In the genomic region with DNA sequence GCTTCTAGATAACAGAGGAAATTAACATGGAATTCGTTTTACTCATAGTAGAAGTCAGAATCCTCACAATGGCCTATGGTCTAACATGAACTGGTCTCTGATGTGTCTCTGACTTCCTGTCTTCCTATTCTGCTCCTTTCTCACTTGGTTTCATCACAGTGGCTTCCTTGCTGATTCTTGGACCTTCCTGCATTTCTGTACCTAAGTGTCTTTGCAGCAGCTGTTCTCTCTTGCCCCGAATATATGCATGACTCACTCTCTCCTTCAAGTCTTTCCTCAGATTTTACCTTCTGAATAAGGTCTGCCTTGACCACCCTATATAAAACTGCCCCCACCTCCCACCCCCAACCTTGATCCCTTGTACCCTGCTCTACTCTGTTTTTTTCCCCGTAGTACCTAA, we compare ENCODE assay signal across 18 cellular contexts. TPM values are rescaled to one million over a fixed set of nuclear protein-coding genes. Genes with fewer than 3 reads are reported as not detected.
DNase-seq lines count a peak whose midpoint lies in the region; ATAC-seq, FAIRE-seq and TF ChIP-seq lines count a peak whose summit lies in the region.
"Had no signal": no experiment of that assay in that cellular context is flagged by ENCODE, and none has a peak within 500 bp of the region (broad histone marks: within the 10 kb centered on the region; RNA-seq: fewer than 3 reads in every experiment).

No MANE protein-coding gene starts in this region.

- H3K4me1 Mint-ChIP-seq in astrocyte (ENCODE audit: low read depth, unreplicated experiment): peaks cover 5% of the 10 kb centered on the region

- H3K27me3 ChIP-seq in IMR-90 (ENCODE audit: control insufficient read depth, insufficient read depth, low read length): no peaks in the 10 kb centered on the region
- no peaks in the 10 kb centered on the region for H3K27me3 ChIP-seq in astrocyte (ENCODE audit: insufficient read depth, low read length)

- H3K4me3 Mint-ChIP-seq in astrocyte (ENCODE audit: unreplicated experiment): no peak overlapping the region

- H3K4me3 ChIP-seq in IMR-90 (ENCODE audit: insufficient read depth, low read depth, low read length): no peak overlapping the region
- H3K4me3 ChIP-seq in astrocyte (ENCODE audit: insufficient read depth, low read depth, low read length): no peak overlapping the region
- no peak overlapping the region for H3K4me3 ChIP-seq in fibroblast of mammary gland (ENCODE audit: control insufficient read depth, low read depth, low read length)

- H3K9me3 ChIP-seq in IMR-90 (ENCODE audit: control insufficient read depth, insufficient read depth, low read length): no peaks in the 10 kb centered on the region
- no peaks in the 10 kb centered on the region for H3K9me3 ChIP-seq in astrocyte (ENCODE audit: insufficient read depth, low read depth, low read length)
- H3K9me3 ChIP-seq: SK-N-SH had no signal

- H3K23ac ChIP-seq in IMR-90 (ENCODE audit: low read depth, low read length): no peak overlapping the region

- no peak overlapping the region for H2BK120ac ChIP-seq in IMR-90 (ENCODE audit: low read depth, low read length)

- H2AFZ ChIP-seq in IMR-90 (replicated peaks; ENCODE audit: low read length, poor library complexity) (no peak overlapping the region), astrocyte (ENCODE audit: low read depth, low read length) (no peak overlapping the region)

- H3K4me2 ChIP-seq in IMR-90 (ENCODE audit: low read depth, low read length) (no peak overlapping the region), astrocyte (ENCODE audit: low read length) (no peak overlapping the region)
- H3K4me2 ChIP-seq: SK-N-SH had no signal

- 0 out of 2 replicates have a peak, but pooled peaks cover 3% of the 10 kb centered on the region for H4K20me1 ChIP-seq in IMR-90 (ENCODE audit: insufficient read depth, low read length)
- H4K20me1 ChIP-seq in astrocyte (ENCODE audit: insufficient read depth, low read length): no peaks in the 10 kb centered on the region

- H3K18ac ChIP-seq in IMR-90 (ENCODE audit: low read depth, low read length): no peak overlapping the region

- dilution Hi-C loops in IMR-90 (cut with HindIII; ENCODE audit: low sequenced_read_pairs, unreplicated experiment): no loop called here

- in situ Hi-C loops in IMR-90 (cut with MboI; ENCODE audit: low sequenced_read_pairs): no loop called here

- H4K91ac ChIP-seq in IMR-90 (ENCODE audit: insufficient read depth, low read depth, low read length): no peak overlapping the region

- CTCF ChIA-PET in IMR-90 (lab: Yijun Ruan, JAX): interaction anchor here (0.6 kb wide), 1 partner anchor 13 kb away, joined by 5 read pairs; no protein-coding TSS in a partner anchor

- H3K4ac ChIP-seq in IMR-90 (ENCODE audit: low read depth, low read length): no peak overlapping the region

- H3K79me2 ChIP-seq in astrocyte (ENCODE audit: insufficient read depth, low read length): peaks cover 48% of the 10 kb centered on the region

- intact Hi-C loops in IMR-90 (cut with micrococcal nuclease): no loop called here

- no peak overlapping the region for H2BK15ac ChIP-seq in IMR-90 (ENCODE audit: low read depth, low read length)

- H3K9ac ChIP-seq in IMR-90 (ENCODE audit: low read depth, low read length): no peak overlapping the region
- H3K9ac ChIP-seq in astrocyte (ENCODE audit: low read length): no peak overlapping the region
- H3K9ac ChIP-seq: SK-N-SH had no signal

- no peak for FAIRE-seq in astrocyte (lab: Jason Lieb, UNC)
- FAIRE-seq: D721Med had no signal

- DNase-seq in IMR-90 (peak; percentile 15), astrocyte (ENCODE audit: low read depth) (peak; percentile 11), fibroblast of mammary gland (ENCODE audit: low read depth) (peak; percentile 17), UCSD-AML1 (lab: John Stamatoyannopoulos, UW; ENCODE audit: unreplicated experiment) (no peak), activated gamma-delta T cell treated with Interleukin-2 at 50 U/mL for 16 hours (no peak), cortex of kidney (lab: John Stamatoyannopoulos, UW) (no peak)
- no peak for DNase-seq in activated CD4-positive, alpha-beta T cell treated with anti-CD3 and anti-CD28 coated beads, Interleukin-2, amount 50 U/mL, for 1 hour
- DNase-seq: H7, NCI-H1436, NCI-H2029, NCI-H345, NCI-H524 treated with DMSO at 0.1 percent for 48 hours, PC-3, RPMI8226, SHP77 treated with DMSO at 0.1 percent for 48 hours, SK-N-SH had no signal

- H3K9me3 Mint-ChIP-seq in astrocyte (ENCODE audit: unreplicated experiment): no peaks in the 10 kb centered on the region

- H3K27ac ChIP-seq in IMR-90 (ENCODE audit: insufficient read depth, low read length) (no peak overlapping the region), astrocyte (ENCODE audit: low read depth, low read length) (no peak overlapping the region)
- H3K27ac ChIP-seq: C4-2B had no signal

- POLR2A ChIA-PET in IMR-90 (lab: Charles Lee; ENCODE audit: unreplicated experiment): no interaction called here

- ATAC-seq in IMR-90 (ENCODE audit: low read depth): no peak
- ATAC-seq: PC-3 had no signal

- no peak overlapping the region for H3K27ac Mint-ChIP-seq in astrocyte (ENCODE audit: unreplicated experiment)

- TF ChIP-seq CTCF in IMR-90 (conservative IDR thresholded peaks at IDR 0.05; ENCODE audit: low read depth, low read length) (no peak), astrocyte (IDR thresholded peaks at IDR 0.05; ENCODE audit: insufficient read depth, low read depth, low read length) (no peak), fibroblast of mammary gland (conservative IDR thresholded peaks at IDR 0.05; ENCODE audit: control insufficient read depth, insufficient read depth, low read depth, low read length) (no peak)

- H2BK20ac ChIP-seq in IMR-90 (ENCODE audit: low read depth, low read length): no peak overlapping the region

- TF ChIP-seq POLR2A in IMR-90 (IDR thresholded peaks at IDR 0.05; ENCODE audit: low read depth, low read length): no peak

- H2BK5ac ChIP-seq in IMR-90 (ENCODE audit: low read depth, low read length, poor library complexity, severe bottlenecking): no peak overlapping the region

- peaks cover 5% of the 10 kb centered on the region for H3K36me3 Mint-ChIP-seq in astrocyte (ENCODE audit: low read depth, unreplicated experiment)

- no peak overlapping the region for H4K8ac ChIP-seq in IMR-90 (ENCODE audit: low read depth in 2 of 2, low read length in 2 of 2)

- no peaks in the 10 kb centered on the region for H3K36me3 ChIP-seq in IMR-90 (ENCODE audit: control insufficient read depth, insufficient read depth, low read length)
- no peaks in the 10 kb centered on the region for H3K36me3 ChIP-seq in astrocyte (ENCODE audit: insufficient read depth, low read length)

- no peak overlapping the region for H3K14ac ChIP-seq in IMR-90 (replicated peaks; ENCODE audit: low read depth, low read length)

- WGBS in IMR-90 (ENCODE audit: extremely low coverage in 2 of 2, insufficient read length in 1 of 2), 2 experiments: 86% methylated on average over 2 of the region's 3 CpGs; no CpG with 5 or more reads in 1 of the 2 experiments

- no TSS peak for BruUV-seq in IMR-90 (replicated peaks; lab: Mats Ljungman, UMichigan)

- no peak overlapping the region for H2AK9ac ChIP-seq in IMR-90 (replicated peaks; ENCODE audit: low read depth, low read length, poor library complexity)

- no peak overlapping the region for H3K56ac ChIP-seq in IMR-90 (ENCODE audit: extremely low read depth, insufficient read depth, low read length)

- H3K79me1 ChIP-seq in IMR-90 (ENCODE audit: low read depth in 1 of 2, low read length in 2 of 2): peaks cover 3 to 17% of the 10 kb centered on the region in 2 experiments; a peak in 3 of 4 replicates

- H2AK5ac ChIP-seq in IMR-90 (ENCODE audit: low read depth, low read length): no peak overlapping the region

- H3K4me1 ChIP-seq in IMR-90 (ENCODE audit: control insufficient read depth, insufficient read depth, low read length) (no peaks in the 10 kb centered on the region), astrocyte (ENCODE audit: insufficient read depth, low read length) (no peaks in the 10 kb centered on the region)

- H3K9me1 ChIP-seq in IMR-90 (ENCODE audit: insufficient read depth, low read length): peaks cover 3% of the 10 kb centered on the region; the same call in 1 of the 2 replicates

- no peaks in the 10 kb centered on the region for H3K27me3 Mint-ChIP-seq in astrocyte (ENCODE audit: low read depth, unreplicated experiment)

- TF ChIP-seq RAD21 in IMR-90 (IDR thresholded peaks at IDR 0.05; ENCODE audit: low read length): no peak

- no peak overlapping the region for H4K5ac ChIP-seq in IMR-90 (ENCODE audit: low read depth, low read length)

TF ChIP-seq in IMR-90, 13 proteins besides CTCF, POLR2A, EP300 and RAD21 (continues in another document):
- TF ChIP-seq BHLHE40 (IDR thresholded peaks at IDR 0.05; ENCODE audit: low read depth, low read length): no peak
- no peak for TF ChIP-seq FOS (IDR thresholded peaks at IDR 0.05; ENCODE audit: low read depth, low read length)
- TF ChIP-seq NFE2L2 (IDR thresholded peaks at IDR 0.05; ENCODE audit: low read depth, low read length): no peak
- no peak for TF ChIP-seq CEBPB (IDR thresholded peaks at IDR 0.05; ENCODE audit: low read depth, low read length)
- TF ChIP-seq RCOR1 (IDR thresholded peaks at IDR 0.05; ENCODE audit: insufficient replicate concordance, low read length): no peak
- TF ChIP-seq, protein P1, sequence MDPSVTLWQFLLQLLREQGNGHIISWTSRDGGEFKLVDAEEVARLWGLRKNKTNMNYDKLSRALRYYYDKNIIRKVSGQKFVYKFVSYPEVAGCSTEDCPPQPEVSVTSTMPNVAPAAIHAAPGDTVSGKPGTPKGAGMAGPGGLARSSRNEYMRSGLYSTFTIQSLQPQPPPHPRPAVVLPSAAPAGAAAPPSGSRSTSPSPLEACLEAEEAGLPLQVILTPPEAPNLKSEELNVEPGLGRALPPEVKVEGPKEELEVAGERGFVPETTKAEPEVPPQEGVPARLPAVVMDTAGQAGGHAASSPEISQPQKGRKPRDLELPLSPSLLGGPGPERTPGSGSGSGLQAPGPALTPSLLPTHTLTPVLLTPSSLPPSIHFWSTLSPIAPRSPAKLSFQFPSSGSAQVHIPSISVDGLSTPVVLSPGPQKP (IDR thresholded peaks at IDR 0.05; ENCODE audit: borderline replicate concordance, low read depth, low read length): no peak

RNA-seq across cellular contexts. Expression of a gene that starts 14.1 kb away (rescaled TPM):
- total RNA-seq in IMR-90 (2012; rRNA removed) (2.7 and 6.7 TPM in 2 replicates), astrocyte (9.8 and 10.9 TPM in 2 replicates)
- polyA plus RNA-seq in IMR-90 (2012; rRNA removed): 3.0 and 4.2 TPM in 2 replicates
- 0.67 and 1.3 TPM in 2 replicates for polyA plus RNA-seq in IMR-90 (2012; cell fraction: cytosol; rRNA removed)
- 1.5 and 3.1 TPM in 2 replicates for polyA plus RNA-seq in IMR-90 (2012; cell fraction: nucleus; rRNA removed; ENCODE audit: low replicate concordance)

RNA-seq across cellular contexts. Expression of a gene that starts 20.4 kb away (rescaled TPM):
- total RNA-seq in IMR-90 (2012; rRNA removed) (1.6 and 2.5 TPM in 2 replicates), astrocyte (11.5 and 13.4 TPM in 2 replicates)
- 1.8 and 2.8 TPM in 2 replicates for polyA plus RNA-seq in IMR-90 (2012; rRNA removed)
- 0.53 and 0.78 TPM in 2 replicates for polyA plus RNA-seq in IMR-90 (2012; cell fraction: cytosol; rRNA removed)
- polyA plus RNA-seq in IMR-90 (2012; cell fraction: nucleus; rRNA removed; ENCODE audit: low replicate concordance): 0.17 and 1.1 TPM in 2 replicates

RNA-seq across cellular contexts. Expression of a gene that starts 34.3 kb away (rescaled TPM):
- total RNA-seq in IMR-90 (2012; rRNA removed) (not detected in 2 replicates), astrocyte (not detected in 2 replicates)
- polyA plus RNA-seq in IMR-90 (2012; rRNA removed): not detected in 2 replicates
- not detected in 2 replicates for polyA plus RNA-seq in IMR-90 (2012; cell fraction: cytosol; rRNA removed)
- polyA plus RNA-seq in IMR-90 (2012; cell fraction: nucleus; rRNA removed; ENCODE audit: low replicate concordance): not detected in 2 replicates
- total RNA-seq: H7, PC-3 had no signal
- polyA plus RNA-seq: SK-N-SH had no signal

Comparison
In these comparisons a context has a peak if more than half of its experiments do, and no peak if none do; other contexts are left out.
1. DNase-seq: peak in IMR-90 (single experiment), astrocyte (single experiment) and fibroblast of mammary gland (single experiment); none in UCSD-AML1 (single experiment), activated gamma-delta T cell treated with Interleukin-2 at 50 U/mL for 16 hours (single experiment), activated CD4-positive, alpha-beta T cell treated with anti-CD3 and anti-CD28 coated beads, Interleukin-2, amount 50 U/mL, for 1 hour (single experiment) and cortex of kidney (single experiment).